8 cellular contexts compared by ENCODE assay signal in the genomic region with DNA sequence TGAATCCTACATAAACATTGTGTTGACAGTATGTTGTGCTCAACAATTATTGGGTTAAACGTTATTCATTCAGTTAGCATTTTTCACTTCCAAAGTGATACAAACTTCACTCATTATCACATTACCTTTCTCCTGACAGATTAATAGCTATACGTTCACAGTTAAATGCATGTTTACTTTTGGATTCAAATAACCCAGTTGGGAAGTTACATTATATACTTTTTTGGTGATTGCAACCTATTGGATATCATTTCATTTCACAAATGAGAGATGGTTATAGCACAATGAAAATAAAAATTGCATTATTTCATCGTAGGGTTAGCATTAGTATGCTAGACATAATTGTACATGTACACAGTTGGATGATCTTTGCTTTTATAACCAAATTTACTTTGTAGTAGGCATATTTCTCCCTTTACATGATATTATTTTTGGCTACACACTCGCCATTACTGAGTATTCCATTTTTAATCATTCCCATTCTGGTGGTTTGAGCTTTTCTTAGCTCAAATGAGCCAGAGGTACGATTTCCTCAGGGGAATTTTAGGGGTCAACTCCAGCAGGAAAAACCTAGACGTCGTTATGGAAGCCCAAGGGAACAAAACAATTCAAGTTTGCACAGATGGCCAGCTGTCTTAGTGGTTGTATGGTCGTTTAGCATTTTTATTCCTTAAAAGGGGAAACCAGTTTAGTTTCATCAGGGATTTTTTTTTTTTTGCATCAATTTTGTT. TPM values are rescaled to one million over a fixed set of nuclear protein-coding genes. Genes with fewer than 3 reads are reported as not detected.
A peak's percentile ranks its signal among the peaks of the same experiment; 100 is the strongest.
DNase-seq lines count a peak whose midpoint lies in the region; ATAC-seq and TF ChIP-seq lines count a peak whose summit lies in the region.

No MANE protein-coding gene starts in this region.

- TF ChIP-seq CTCF in chondrocyte (IDR thresholded peaks at IDR 0.05) = no peak

- H3K4me3 Mint-ChIP-seq in chondrocyte (ENCODE audit: unreplicated experiment) = peak overlapping the region; percentile 80

- H3K36me3 ChIP-seq in MG63 (peaks cover 8% of the 10 kb centered on the region), mesodermal cell (ENCODE audit: control insufficient read depth, insufficient read depth, low read length) (peaks cover 9% of the 10 kb centered on the region)

- peaks cover 5% of the 10 kb centered on the region for H3K9me3 Mint-ChIP-seq in chondrocyte (ENCODE audit: low read depth)

- H3K9me3 ChIP-seq in MG63 (peaks cover 2% of the 10 kb centered on the region; the same call in 1 of the 2 replicates), mesodermal cell (ENCODE audit: control insufficient read depth, low read length) (peaks cover 6% of the 10 kb centered on the region)

- peak overlapping the region; percentile 98 for H3K27ac Mint-ChIP-seq in chondrocyte (ENCODE audit: unreplicated experiment)

- peak overlapping the region; percentile 93 for H3K27ac ChIP-seq in mesodermal cell (ENCODE audit: low read depth, low read length, severe bottlenecking)

- peaks cover 3% of the 10 kb centered on the region for H3K36me3 Mint-ChIP-seq in chondrocyte (ENCODE audit: low read depth)

- DNase-seq in EH (ENCODE audit: low read depth) = peak; percentile 69
- no peak for DNase-seq in MG63
- no peak for DNase-seq in chondrocyte (ENCODE audit: low spot score)
- no peak for DNase-seq in NCI-H774 (lab: John Stamatoyannopoulos, UW)
- no peak for DNase-seq in amniotic stem cell (lab: John Stamatoyannopoulos, UW)
- no peak for DNase-seq in NCI-H345 treated with DMSO at 0.1 percent for 48 hours (lab: John Stamatoyannopoulos, UW; ENCODE audit: unreplicated experiment)

- 0 to 10% methylated on average over 3 to 6 of the region's 8 CpGs for WGBS in mesodermal cell (ENCODE audit: insufficient coverage in 2 of 2), 2 experiments

- no peaks in the 10 kb centered on the region for H3K27me3 Mint-ChIP-seq in chondrocyte (ENCODE audit: low read depth)

- no peaks in the 10 kb centered on the region for H3K27me3 ChIP-seq in MG63

- H3K4me3 ChIP-seq in MG63 = peak overlapping the region; percentile 87
- peak overlapping the region; percentile 66 for H3K4me3 ChIP-seq in mesodermal cell (ENCODE audit: extremely low read depth, insufficient read depth, low read length, poor library complexity, severe bottlenecking)

- no peak for ATAC-seq in HG03469 (IDR thresholded peaks at IDR 0.05; ENCODE audit: unreplicated experiment)

- peaks cover 13% of the 10 kb centered on the region for H3K4me1 ChIP-seq in mesodermal cell (ENCODE audit: control insufficient read depth, insufficient read depth, low read length, poor library complexity, severe bottlenecking)

- peaks cover 52% of the 10 kb centered on the region for H3K4me1 Mint-ChIP-seq in chondrocyte (ENCODE audit: low read depth)

RNA-seq across cellular contexts. Expression of gene HIVEP1, which starts 2.0 kb away (rescaled TPM):
- 3.1 and 3.8 TPM in 2 replicates for total RNA-seq in MG63 (2014; rRNA removed; shearing (Covaris generic); ENCODE audit: low replicate concordance)
- 34.2 to 49.7 TPM (median 44.6 TPM) in 3 replicates for total RNA-seq in chondrocyte
- 14.7 TPM for polyA plus RNA-seq in mesodermal cell (2013, experiment 1 of 2)
- 11.8 TPM for polyA plus RNA-seq in mesodermal cell (2013, experiment 2 of 2)
